ENCODE assay signal across 8 cellular contexts in genomic region chr2:43178602-43179542, GRCh38. TPM values are rescaled to one million over a fixed set of nuclear protein-coding genes. Genes with fewer than 3 reads are reported as not detected.
DNase-seq lines count a peak whose midpoint lies in the region; ATAC-seq and TF ChIP-seq lines count a peak whose summit lies in the region.

No MANE protein-coding gene starts in this region.

- H3K9me3 Mint-ChIP-seq in CD4-positive, alpha-beta T cell: no peaks in the 10 kb centered on the region
- peaks cover 0 to 4% (median 0%) of the 10 kb centered on the region in 3 donors for H3K9me3 Mint-ChIP-seq in IgD-negative memory B cell
- no peaks in the 10 kb centered on the region for H3K9me3 Mint-ChIP-seq in effector memory CD8-positive, alpha-beta T cell

- CTCF ChIA-PET in CD4-positive, alpha-beta T cell (lab: Charles Lee): interaction anchor here (1.0 to 3.8 kb wide), 2 partner anchors 9 to 14 kb away, joined by 3 to 15 read pairs; no protein-coding TSS in a partner anchor

- H3K27ac Mint-ChIP-seq in CD4-positive, alpha-beta T cell: peak overlapping the region; percentile 97
- H3K27ac Mint-ChIP-seq in IgD-negative memory B cell (peak overlapping the region; percentile 73 to 84 (median 78)), T-helper 17 cell (peak overlapping the region; percentile 100)
- peak overlapping the region; percentile 92 to 98 for H3K27ac Mint-ChIP-seq in effector memory CD8-positive, alpha-beta T cell

- peak in 1 of 4 donors; percentile 46 for TF ChIP-seq POLR2A in upper lobe of left lung (IDR thresholded peaks at IDR 0.05)

- H2BK120ac ChIP-seq in mesenchymal stem cell (ENCODE audit: low read depth, low read length): peak overlapping the region; percentile 92

- peak overlapping the region; percentile 92 for H2BK15ac ChIP-seq in mesenchymal stem cell (ENCODE audit: low read depth, poor library complexity, severe bottlenecking)

- peak overlapping the region; percentile 86 to 98 for H3K4ac ChIP-seq in mesenchymal stem cell (ENCODE audit: low read depth in 1 of 2, low read length in 2 of 2)

- peak overlapping the region; percentile 99 to 100 for H2BK12ac ChIP-seq in mesenchymal stem cell (ENCODE audit: low read length in 2 of 2)

- no peak for TF ChIP-seq CTCF in CD4-positive, alpha-beta T cell (IDR thresholded peaks at IDR 0.05)
- no peak for TF ChIP-seq CTCF in upper lobe of left lung (IDR thresholded peaks at IDR 0.05)

- H3K4me3 Mint-ChIP-seq in CD4-positive, alpha-beta T cell: peak overlapping the region; percentile 70
- H3K4me3 Mint-ChIP-seq in IgD-negative memory B cell: peak overlapping the region in 2 of 4 donors; percentile 65 to 74
- peak overlapping the region; percentile 31 for H3K4me3 Mint-ChIP-seq in T-helper 17 cell
- no peak overlapping the region for H3K4me3 Mint-ChIP-seq in effector memory CD8-positive, alpha-beta T cell

- peak overlapping the region in 1 of 2 experiments; percentile 84 for H3K14ac ChIP-seq in mesenchymal stem cell (ENCODE audit: low read length in 2 of 2)

- peak overlapping the region; percentile 66 for H2AFZ ChIP-seq in mesenchymal stem cell (ENCODE audit: low read depth, low read length)

- no peaks in the 10 kb centered on the region for H3K9me3 ChIP-seq in CD4-positive, alpha-beta T cell (ENCODE audit: control insufficient read depth, low read length)
- H3K9me3 ChIP-seq in T-helper 17 cell (ENCODE audit: control insufficient read depth, low read length, poor library complexity, severe bottlenecking) (no peaks in the 10 kb centered on the region), mesenchymal stem cell (ENCODE audit: control insufficient read depth, low read length) (peaks cover 24% of the 10 kb centered on the region), upper lobe of left lung (peaks cover 0 to 20% (median 8%) of the 10 kb centered on the region in 4 donors)

- 36% methylated on average over 15 of the region's 18 CpGs for WGBS in mesenchymal stem cell
- WGBS in upper lobe of left lung, 2 donors: 29 to 41% methylated on average over 14 to 18 of the region's 18 CpGs

- H3K36me3 Mint-ChIP-seq in CD4-positive, alpha-beta T cell (ENCODE audit: low read depth): peaks cover 12% of the 10 kb centered on the region
- H3K36me3 Mint-ChIP-seq in IgD-negative memory B cell (peaks cover 6% of the 10 kb centered on the region), T-helper 17 cell (ENCODE audit: low read depth) (peaks cover 3% of the 10 kb centered on the region)
- H3K36me3 Mint-ChIP-seq in effector memory CD8-positive, alpha-beta T cell (ENCODE audit: insufficient read depth): peaks cover 12% of the 10 kb centered on the region

- no peak overlapping the region for H3K23ac ChIP-seq in mesenchymal stem cell (ENCODE audit: low read length in 2 of 2)

- H3K27ac ChIP-seq in CD4-positive, alpha-beta T cell (ENCODE audit: low read depth, low read length): peak overlapping the region; percentile 54
- H3K27ac ChIP-seq in mesenchymal stem cell (ENCODE audit: low read length, poor library complexity, severe bottlenecking) (peak overlapping the region; percentile 88), upper lobe of left lung (peak overlapping the region; percentile 82 to 88 (median 88))

- no peaks in the 10 kb centered on the region for H3K79me1 ChIP-seq in mesenchymal stem cell (replicated peaks; ENCODE audit: low read length, poor library complexity, severe bottlenecking)

- peak overlapping the region; percentile 78 for H3K9ac ChIP-seq in mesenchymal stem cell (ENCODE audit: low read length)

- H3K36me3 ChIP-seq in mesenchymal stem cell (ENCODE audit: control insufficient read depth in 1 of 2, insufficient read depth in 2 of 2, low read depth in 1 of 2, low read length in 2 of 2): no peaks in the 10 kb centered on the region
- no peaks in the 10 kb centered on the region for H3K36me3 ChIP-seq in upper lobe of left lung

- H4K91ac ChIP-seq in mesenchymal stem cell (ENCODE audit: low read length): peak overlapping the region; percentile 99

- peak overlapping the region; percentile 96 for H2AK5ac ChIP-seq in mesenchymal stem cell (ENCODE audit: low read length, severe bottlenecking)

- no peaks in the 10 kb centered on the region for H3K27me3 Mint-ChIP-seq in CD4-positive, alpha-beta T cell
- H3K27me3 Mint-ChIP-seq in IgD-negative memory B cell (peaks cover 1% of the 10 kb centered on the region), T-helper 17 cell (no peaks in the 10 kb centered on the region)
- H3K27me3 Mint-ChIP-seq in effector memory CD8-positive, alpha-beta T cell: no peaks in the 10 kb centered on the region

- peaks cover 73% of the 10 kb centered on the region for H3K4me1 Mint-ChIP-seq in CD4-positive, alpha-beta T cell (ENCODE audit: low read depth)
- H3K4me1 Mint-ChIP-seq in IgD-negative memory B cell (peaks cover 19 to 45% (median 31%) of the 10 kb centered on the region in 3 donors), T-helper 17 cell (peaks cover 49% of the 10 kb centered on the region)
- peaks cover 59 to 64% of the 10 kb centered on the region in 2 donors for H3K4me1 Mint-ChIP-seq in effector memory CD8-positive, alpha-beta T cell (ENCODE audit: low read depth in 2 of 2)

- H3K4me1 ChIP-seq in mesenchymal stem cell (ENCODE audit: control insufficient read depth, insufficient read depth, low read depth, low read length): peaks cover 20% of the 10 kb centered on the region
- peaks cover 27 to 58% (median 39%) of the 10 kb centered on the region in 4 donors for H3K4me1 ChIP-seq in upper lobe of left lung

- TF ChIP-seq EP300 in upper lobe of left lung (IDR thresholded peaks at IDR 0.05): no peak

- H3K4me3 ChIP-seq in mesenchymal stem cell (ENCODE audit: insufficient read depth in 1 of 2, low read depth in 1 of 2, low read length in 2 of 2) (peak overlapping the region in 1 of 2 experiments; percentile 50), upper lobe of left lung (no peak overlapping the region)

- peak overlapping the region; percentile 36 for H2BK5ac ChIP-seq in mesenchymal stem cell (ENCODE audit: low read depth, low read length, poor library complexity, severe bottlenecking)

- peak overlapping the region; percentile 41 for H3K4me2 ChIP-seq in mesenchymal stem cell (ENCODE audit: low read length, poor library complexity, severe bottlenecking)

- H4K8ac ChIP-seq in mesenchymal stem cell (ENCODE audit: low read length): peak overlapping the region; percentile 98

- no peak for ATAC-seq in CD4-positive, alpha-beta T cell (ENCODE audit: poor library complexity)
- ATAC-seq in T-helper 17 cell: no peak
- no peak for ATAC-seq in effector memory CD8-positive, alpha-beta T cell (replicated peaks)
- ATAC-seq in upper lobe of left lung (ENCODE audit: low FRiP score in 2 of 2): peak; percentile 84 to 93
- no peak for ATAC-seq in HG02759 (IDR thresholded peaks at IDR 0.05; ENCODE audit: unreplicated experiment)
- ATAC-seq in HG03460 (IDR thresholded peaks at IDR 0.05; ENCODE audit: unreplicated experiment): no peak

- H3K18ac ChIP-seq in mesenchymal stem cell (ENCODE audit: low read depth in 1 of 2, low read length in 2 of 2): peak overlapping the region; percentile 95 to 97

- peak in 5 of 10 experiments; percentile 36 to 58 (median 52) for DNase-seq in CD4-positive, alpha-beta T cell
- DNase-seq in T-helper 17 cell: no peak
- DNase-seq in effector memory CD8-positive, alpha-beta T cell: no peak
- DNase-seq in mesenchymal stem cell: peak; percentile 90
- DNase-seq in upper lobe of left lung: peak in 1 of 2 donors; percentile 89

- intact Hi-C loops in CD4-positive, alpha-beta T cell (cut with DNase I, micrococcal nuclease): no loop called here

- POLR2A ChIA-PET in CD4-positive, alpha-beta T cell (lab: Charles Lee): interaction anchor here (0.9 to 16.1 kb wide), 7 partner anchors 7 to 44 kb away, joined by 3 to 790 read pairs (median 5); partner anchors contain the start of gene ZFP36L2

- H3K27me3 ChIP-seq in CD4-positive, alpha-beta T cell (ENCODE audit: control insufficient read depth, insufficient read depth, low read length): no peaks in the 10 kb centered on the region
- H3K27me3 ChIP-seq in mesenchymal stem cell (ENCODE audit: control insufficient read depth in 1 of 2, insufficient read depth in 1 of 2, low read length in 2 of 2) (no peaks in the 10 kb centered on the region), upper lobe of left lung (no peaks in the 10 kb centered on the region)

RNA-seq across cellular contexts. Expression of gene ZFP36L2, which starts 47.5 kb away (rescaled TPM):
- 1,000 to 10,000 TPM; 1,602 to 1,631 TPM for total RNA-seq in CD4-positive, alpha-beta T cell
- polyA plus RNA-seq in IgD-negative memory B cell: 249 TPM
- total RNA-seq in T-helper 17 cell: 100 to 1,000 TPM; 501 to 627 TPM
- polyA plus RNA-seq in mesenchymal stem cell (2013, experiment 1 of 2): 88.2 TPM
- polyA plus RNA-seq in mesenchymal stem cell (2013, experiment 2 of 2): 85.9 TPM
- total RNA-seq in upper lobe of left lung: 100 to 1,000 TPM in 4 of 6 donors, 10 to 100 TPM in 2; 65.4 to 180 (median 127) TPM

Comparison
In these comparisons a context has a peak if more than half of its experiments do, and no peak if none do; other contexts are left out.
1. ATAC-seq: peak in upper lobe of left lung (2 of 2); none in CD4-positive, alpha-beta T cell (single experiment), T-helper 17 cell (single experiment), effector memory CD8-positive, alpha-beta T cell (single experiment), HG02759 (single experiment) and HG03460 (single experiment).
2. H3K4me3 Mint-ChIP-seq: peak in CD4-positive, alpha-beta T cell (single experiment) and T-helper 17 cell (single experiment); none in effector memory CD8-positive, alpha-beta T cell (0 of 2).
3. Peak in every context shown above with its lines, with median percentiles within 50 percentile points of each other: H3K27ac ChIP-seq and H3K27ac Mint-ChIP-seq.